2 cellular contexts compared by ENCODE assay signal in genomic region chr2:177651833-177652232, GRCh38.
TF ChIP-seq lines count a peak whose summit lies in the region.

No MANE protein-coding gene starts in this region.

TF ChIP-seq in liver, 16 proteins besides CTCF, POLR2A, EP300 and RAD21:
- no peak for TF ChIP-seq TAF1 (conservative IDR thresholded peaks at IDR 0.05)
- TF ChIP-seq NR2F2 (IDR thresholded peaks at IDR 0.05): peak; percentile 58
- peak; percentile 11 to 38 for TF ChIP-seq RXRA (IDR thresholded peaks at IDR 0.05)

TF ChIP-seq in HepG2, 621 proteins besides CTCF, POLR2A, EP300 and RAD21:
- TF ChIP-seq ELF4 (CRISPR knock-in tag; IDR thresholded peaks at IDR 0.05; ENCODE audit: borderline replicate concordance) (no peak), RNF219 (CRISPR knock-in tag; IDR thresholded peaks at IDR 0.05) (no peak), ZNF652 (CRISPR knock-in tag; IDR thresholded peaks at IDR 0.05; ENCODE audit: borderline replicate concordance, low read depth) (no peak), ZBTB26 (CRISPR knock-in tag; IDR thresholded peaks at IDR 0.05; ENCODE audit: borderline replicate concordance) (no peak), PRDM15 (CRISPR knock-in tag; IDR thresholded peaks at IDR 0.05) (no peak), ZNF580 (CRISPR knock-in tag; IDR thresholded peaks at IDR 0.05; ENCODE audit: borderline replicate concordance, low read depth) (no peak), MIXL1 (CRISPR knock-in tag; IDR thresholded peaks at IDR 0.05) (no peak), ZBTB42 (CRISPR knock-in tag; IDR thresholded peaks at IDR 0.05) (no peak), ZNF646 (CRISPR knock-in tag; IDR thresholded peaks at IDR 0.05) (no peak), MAX (IDR thresholded peaks at IDR 0.05) (no peak), EHMT2 (IDR thresholded peaks at IDR 0.05; ENCODE audit: borderline replicate concordance, low read depth, low read length) (no peak), ZNF367 (CRISPR knock-in tag; IDR thresholded peaks at IDR 0.05; ENCODE audit: borderline replicate concordance) (no peak), ZFP36L1 (CRISPR knock-in tag; IDR thresholded peaks at IDR 0.05) (no peak), GABPB1 (CRISPR knock-in tag; IDR thresholded peaks at IDR 0.05) (no peak), FOSL2 (CRISPR knock-in tag; IDR thresholded peaks at IDR 0.05) (no peak)
TF ChIP-seq in HepG2: peak in this region for 0.
